8 cellular contexts compared by ENCODE assay signal in genomic region chr16:106623-107324, GRCh38. TPM values are rescaled to one million over a fixed set of nuclear protein-coding genes. Genes with fewer than 3 reads are reported as not detected.
A peak's percentile ranks its signal among the peaks of the same experiment; 100 is the strongest.
DNase-seq lines count a peak whose midpoint lies in the region; ATAC-seq lines count a peak whose summit lies in the region.

No MANE protein-coding gene starts in this region.

- H2BK120ac ChIP-seq in mesenchymal stem cell (ENCODE audit: low read depth, low read length) = no peak overlapping the region

- H3K27ac Mint-ChIP-seq in CD4-positive, CD25-positive, alpha-beta regulatory T cell = no peak overlapping the region
- no peak overlapping the region for H3K27ac Mint-ChIP-seq in activated CD4-positive, alpha-beta memory T cell treated with anti-CD3 and anti-CD28 coated beads, Interleukin-2, amount 10 ng/mL, durations not matched to agents 7 days and 5 days
- H3K27ac Mint-ChIP-seq in effector memory CD8-positive, alpha-beta T cell = no peak overlapping the region

- no peak overlapping the region for H3K4me3 Mint-ChIP-seq in CD4-positive, CD25-positive, alpha-beta regulatory T cell
- no peak overlapping the region for H3K4me3 Mint-ChIP-seq in activated CD4-positive, alpha-beta memory T cell treated with anti-CD3 and anti-CD28 coated beads, Interleukin-2, amount 10 ng/mL, durations not matched to agents 7 days and 5 days
- H3K4me3 Mint-ChIP-seq in effector memory CD8-positive, alpha-beta T cell = no peak overlapping the region

- peak; percentile 46 to 81 (median 65) for DNase-seq in CD4-positive, CD25-positive, alpha-beta regulatory T cell
- DNase-seq in NCI-H748 treated with DMSO at 0.1 percent for 48 hours (lab: John Stamatoyannopoulos, UW) (peak; percentile 49), mesenchymal stem cell (peak; percentile 79)
- peak; percentile 58 for DNase-seq in activated CD4-positive, alpha-beta memory T cell treated with anti-CD3 and anti-CD28 coated beads, Interleukin-2, amount 10 ng/mL, durations not matched to agents 7 days and 5 days
- DNase-seq in effector memory CD8-positive, alpha-beta T cell = peak; percentile 50 to 53 (median 52)
- peak; percentile 14 to 71 (median 44) for DNase-seq in stimulated activated naive CD4-positive, alpha-beta T cell (lab: John Stamatoyannopoulos, UW)

- no peaks in the 10 kb centered on the region for H3K4me1 ChIP-seq in CD4-positive, CD25-positive, alpha-beta regulatory T cell (ENCODE audit: control insufficient read depth, insufficient read depth, low read length, poor library complexity, severe bottlenecking)
- peaks cover 7% of the 10 kb centered on the region for H3K4me1 ChIP-seq in mesenchymal stem cell (ENCODE audit: control insufficient read depth, insufficient read depth, low read depth, low read length)

- no peak overlapping the region for H4K91ac ChIP-seq in mesenchymal stem cell (ENCODE audit: low read length)

- peak overlapping the region; percentile 18 for H2AK5ac ChIP-seq in mesenchymal stem cell (ENCODE audit: low read length, severe bottlenecking)

- H2AFZ ChIP-seq in mesenchymal stem cell (ENCODE audit: low read depth, low read length) = no peak overlapping the region

- CTCF ChIA-PET in activated CD4-positive, alpha-beta memory T cell treated with anti-CD3 and anti-CD28 coated beads, Interleukin-2, amount 10 ng/mL, durations not matched to agents 7 days and 5 days (lab: Charles Lee) = interaction anchor here (0.6 to 4.7 kb wide), 40 partner anchors 8 to 1822 kb away, joined by 3 to 50 read pairs (median 4); partner anchors contain the start of genes DECR2, HBQ1, MRPL28 and POLR3K

- ATAC-seq in CD4-positive, CD25-positive, alpha-beta regulatory T cell (ENCODE audit: low read depth in 2 of 2) = peak; percentile 62 to 73
- peak; percentile 50 for ATAC-seq in HG03095 (IDR thresholded peaks at IDR 0.05; ENCODE audit: unreplicated experiment)
- ATAC-seq in effector memory CD8-positive, alpha-beta T cell (replicated peaks) = peak; percentile 77
- ATAC-seq in GM21528 (IDR thresholded peaks at IDR 0.05; ENCODE audit: low FRiP score, unreplicated experiment) = no peak

- peaks cover 3 to 7% (median 5%) of the 10 kb centered on the region in 4 donors for H3K4me1 Mint-ChIP-seq in CD4-positive, CD25-positive, alpha-beta regulatory T cell
- H3K4me1 Mint-ChIP-seq in activated CD4-positive, alpha-beta memory T cell treated with anti-CD3 and anti-CD28 coated beads, Interleukin-2, amount 10 ng/mL, durations not matched to agents 7 days and 5 days = no peaks in the 10 kb centered on the region
- H3K4me1 Mint-ChIP-seq in effector memory CD8-positive, alpha-beta T cell (ENCODE audit: low read depth in 2 of 2) = no peaks in the 10 kb centered on the region

- no peak overlapping the region for H3K14ac ChIP-seq in mesenchymal stem cell (ENCODE audit: low read length in 2 of 2)

- peak overlapping the region; percentile 1 for H4K8ac ChIP-seq in mesenchymal stem cell (ENCODE audit: low read length)

- POLR2A ChIA-PET in activated CD4-positive, alpha-beta memory T cell treated with anti-CD3 and anti-CD28 coated beads, Interleukin-2, amount 10 ng/mL, durations not matched to agents 7 days and 5 days (lab: Charles Lee) = interaction anchor here (0.6 to 1.7 kb wide), 5 partner anchors 10 to 103 kb away, joined by 3 to 7 read pairs (median 5); partner anchors contain the start of genes POLR3K and SNRNP25

- no peaks in the 10 kb centered on the region for H3K9me3 ChIP-seq in CD4-positive, CD25-positive, alpha-beta regulatory T cell (ENCODE audit: control insufficient read depth in 2 of 2, low read length in 2 of 2)
- H3K9me3 ChIP-seq in mesenchymal stem cell (ENCODE audit: control insufficient read depth, low read length) = no peaks in the 10 kb centered on the region

- H3K27ac ChIP-seq in CD4-positive, CD25-positive, alpha-beta regulatory T cell (ENCODE audit: insufficient read depth, low read length, poor library complexity, severe bottlenecking) = no peak overlapping the region
- no peak overlapping the region for H3K27ac ChIP-seq in mesenchymal stem cell (ENCODE audit: low read length, poor library complexity, severe bottlenecking)

- no peak overlapping the region for H3K4me2 ChIP-seq in mesenchymal stem cell (ENCODE audit: low read length, poor library complexity, severe bottlenecking)

- H3K18ac ChIP-seq in mesenchymal stem cell (ENCODE audit: low read depth in 1 of 2, low read length in 2 of 2) = no peak overlapping the region

- H3K27me3 Mint-ChIP-seq in CD4-positive, CD25-positive, alpha-beta regulatory T cell = no peaks in the 10 kb centered on the region
- no peaks in the 10 kb centered on the region for H3K27me3 Mint-ChIP-seq in activated CD4-positive, alpha-beta memory T cell treated with anti-CD3 and anti-CD28 coated beads, Interleukin-2, amount 10 ng/mL, durations not matched to agents 7 days and 5 days
- H3K27me3 Mint-ChIP-seq in effector memory CD8-positive, alpha-beta T cell = no peaks in the 10 kb centered on the region

- peaks cover 9% of the 10 kb centered on the region for H3K79me1 ChIP-seq in mesenchymal stem cell (replicated peaks; ENCODE audit: low read length, poor library complexity, severe bottlenecking)

- peaks cover 9% of the 10 kb centered on the region for H3K36me3 ChIP-seq in CD4-positive, CD25-positive, alpha-beta regulatory T cell (ENCODE audit: control insufficient read depth, insufficient read depth, low read length)
- H3K36me3 ChIP-seq in mesenchymal stem cell (ENCODE audit: control insufficient read depth in 1 of 2, insufficient read depth in 2 of 2, low read depth in 1 of 2, low read length in 2 of 2) = peaks cover 52 to 62% of the 10 kb centered on the region in 2 experiments

- H2BK5ac ChIP-seq in mesenchymal stem cell (ENCODE audit: low read depth, low read length, poor library complexity, severe bottlenecking) = no peak overlapping the region

- H2BK12ac ChIP-seq in mesenchymal stem cell (ENCODE audit: low read length in 2 of 2) = no peak overlapping the region

- H3K9ac ChIP-seq in mesenchymal stem cell (ENCODE audit: low read length) = peak overlapping the region; percentile 36

- no peak overlapping the region for H3K4ac ChIP-seq in mesenchymal stem cell (ENCODE audit: low read depth in 1 of 2, low read length in 2 of 2)

- H3K4me3 ChIP-seq in CD4-positive, CD25-positive, alpha-beta regulatory T cell (ENCODE audit: low read depth, low read length) = no peak overlapping the region
- H3K4me3 ChIP-seq in mesenchymal stem cell (ENCODE audit: insufficient read depth in 1 of 2, low read depth in 1 of 2, low read length in 2 of 2) = no peak overlapping the region

- no peaks in the 10 kb centered on the region for H3K27me3 ChIP-seq in CD4-positive, CD25-positive, alpha-beta regulatory T cell (ENCODE audit: control insufficient read depth, insufficient read depth, low read length)
- no peaks in the 10 kb centered on the region for H3K27me3 ChIP-seq in mesenchymal stem cell (ENCODE audit: control insufficient read depth in 1 of 2, insufficient read depth in 1 of 2, low read length in 2 of 2)

- 26% methylated on average over 6 of the region's 6 CpGs for WGBS in mesenchymal stem cell

- peaks cover 20% of the 10 kb centered on the region for H3K36me3 Mint-ChIP-seq in CD4-positive, CD25-positive, alpha-beta regulatory T cell
- peaks cover 8% of the 10 kb centered on the region for H3K36me3 Mint-ChIP-seq in activated CD4-positive, alpha-beta memory T cell treated with anti-CD3 and anti-CD28 coated beads, Interleukin-2, amount 10 ng/mL, durations not matched to agents 7 days and 5 days (ENCODE audit: low read depth)
- peaks cover 44% of the 10 kb centered on the region for H3K36me3 Mint-ChIP-seq in effector memory CD8-positive, alpha-beta T cell (ENCODE audit: insufficient read depth)

- no peak overlapping the region for H3K23ac ChIP-seq in mesenchymal stem cell (ENCODE audit: low read length in 2 of 2)

- H3K9me3 Mint-ChIP-seq in CD4-positive, CD25-positive, alpha-beta regulatory T cell = no peaks in the 10 kb centered on the region
- no peaks in the 10 kb centered on the region for H3K9me3 Mint-ChIP-seq in activated CD4-positive, alpha-beta memory T cell treated with anti-CD3 and anti-CD28 coated beads, Interleukin-2, amount 10 ng/mL, durations not matched to agents 7 days and 5 days
- no peaks in the 10 kb centered on the region for H3K9me3 Mint-ChIP-seq in effector memory CD8-positive, alpha-beta T cell

- H2BK15ac ChIP-seq in mesenchymal stem cell (ENCODE audit: low read depth, poor library complexity, severe bottlenecking) = no peak overlapping the region

RNA-seq across cellular contexts. Expression of gene MPG, which starts 28.7 kb away (rescaled TPM):
- total RNA-seq in CD4-positive, CD25-positive, alpha-beta regulatory T cell = 29.2 TPM
- polyA plus RNA-seq in CD4-positive, CD25-positive, alpha-beta regulatory T cell = 10 to 100 TPM; 62.2 to 82.7 (median 81.8) TPM
- total RNA-seq in activated CD4-positive, alpha-beta memory T cell treated with anti-CD3 and anti-CD28 coated beads, Interleukin-2, amount 10 ng/mL, durations not matched to agents 7 days and 5 days = 10 to 100 TPM; 59.9 to 64.3 TPM
- 156 TPM for polyA plus RNA-seq in mesenchymal stem cell (2013, experiment 1 of 2)
- polyA plus RNA-seq in mesenchymal stem cell (2013, experiment 2 of 2) = 156 TPM

RNA-seq across cellular contexts. Expression of gene NPRL3, which starts 31.7 kb away (rescaled TPM):
- total RNA-seq in CD4-positive, CD25-positive, alpha-beta regulatory T cell = 23.1 TPM
- 1 to 10 TPM; 6.5 to 9.2 (median 8.2) TPM for polyA plus RNA-seq in CD4-positive, CD25-positive, alpha-beta regulatory T cell
- 10 to 100 TPM; 31.9 to 33.4 TPM for total RNA-seq in activated CD4-positive, alpha-beta memory T cell treated with anti-CD3 and anti-CD28 coated beads, Interleukin-2, amount 10 ng/mL, durations not matched to agents 7 days and 5 days
- polyA plus RNA-seq in mesenchymal stem cell (2013, experiment 1 of 2) = 43.1 TPM
- 41.6 TPM for polyA plus RNA-seq in mesenchymal stem cell (2013, experiment 2 of 2)

RNA-seq across cellular contexts. Expression of gene RHBDF1, which starts 34.3 kb away (rescaled TPM):
- total RNA-seq in CD4-positive, CD25-positive, alpha-beta regulatory T cell = 0.67 TPM
- polyA plus RNA-seq in CD4-positive, CD25-positive, alpha-beta regulatory T cell = not detected
- under 1 TPM; 0.18 to 0.23 TPM for total RNA-seq in activated CD4-positive, alpha-beta memory T cell treated with anti-CD3 and anti-CD28 coated beads, Interleukin-2, amount 10 ng/mL, durations not matched to agents 7 days and 5 days
- polyA plus RNA-seq in mesenchymal stem cell (2013, experiment 1 of 2) = 73.8 TPM
- 69.6 TPM for polyA plus RNA-seq in mesenchymal stem cell (2013, experiment 2 of 2)

RNA-seq across cellular contexts. Expression of gene HBZ, which starts 45.7 kb away (rescaled TPM):
- total RNA-seq in CD4-positive, CD25-positive, alpha-beta regulatory T cell = not detected
- not detected for polyA plus RNA-seq in CD4-positive, CD25-positive, alpha-beta regulatory T cell
- not detected for total RNA-seq in activated CD4-positive, alpha-beta memory T cell treated with anti-CD3 and anti-CD28 coated beads, Interleukin-2, amount 10 ng/mL, durations not matched to agents 7 days and 5 days
- polyA plus RNA-seq in mesenchymal stem cell (2013, experiment 1 of 2) = not detected
- not detected for polyA plus RNA-seq in mesenchymal stem cell (2013, experiment 2 of 2)

RNA-seq across cellular contexts. Expression of gene SNRNP25, which starts 53.1 kb away (rescaled TPM):
- total RNA-seq in CD4-positive, CD25-positive, alpha-beta regulatory T cell = 9.4 TPM
- 10 to 100 TPM; 16.6 to 29.1 (median 21.2) TPM for polyA plus RNA-seq in CD4-positive, CD25-positive, alpha-beta regulatory T cell
- 10 to 100 TPM; 29.7 to 33.4 TPM for total RNA-seq in activated CD4-positive, alpha-beta memory T cell treated with anti-CD3 and anti-CD28 coated beads, Interleukin-2, amount 10 ng/mL, durations not matched to agents 7 days and 5 days
- 22.6 TPM for polyA plus RNA-seq in mesenchymal stem cell (2013, experiment 1 of 2)
- polyA plus RNA-seq in mesenchymal stem cell (2013, experiment 2 of 2) = 24.2 TPM
